ENCODE assay signal across 8 cellular contexts in the genomic region with DNA sequence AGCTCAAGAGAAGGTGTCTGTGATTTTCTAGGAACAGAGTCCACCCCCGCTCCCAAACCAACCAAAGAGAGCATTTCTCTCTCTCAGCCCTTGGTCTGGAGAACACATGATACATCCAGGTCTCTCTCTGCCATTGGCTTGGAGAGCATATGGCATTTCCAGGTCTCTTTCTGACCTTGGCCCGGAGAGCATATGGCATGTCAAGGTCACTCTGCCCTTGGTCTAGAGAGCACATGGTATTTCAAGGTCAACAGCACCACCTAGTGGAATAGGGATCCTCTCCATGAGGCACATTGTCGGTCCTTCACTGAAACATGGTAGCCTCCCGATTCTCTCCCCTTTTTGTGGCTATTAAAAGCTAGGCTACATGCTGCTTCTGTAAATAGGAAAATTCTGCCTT.
A peak's percentile ranks its signal among the peaks of the same experiment; 100 is the strongest.
DNase-seq lines count a peak whose midpoint lies in the region; ATAC-seq and TF ChIP-seq lines count a peak whose summit lies in the region.

No MANE protein-coding gene starts in this region.

- H3F3A ChIP-seq in SK-N-SH (replicated peaks; ENCODE audit: insufficient read depth) = no peaks in the 10 kb centered on the region

- no peak overlapping the region for H3K27ac ChIP-seq in SK-N-SH (ENCODE audit: low read depth in 2 of 2, low read length in 1 of 2)
- no peak overlapping the region for H3K27ac ChIP-seq in mesenchymal stem cell (ENCODE audit: low read length, poor library complexity, severe bottlenecking)

- no peak overlapping the region for H4K91ac ChIP-seq in mesenchymal stem cell (ENCODE audit: low read length)

- POLR2A ChIA-PET in SK-N-SH (lab: Yijun Ruan, JAX) = no interaction called here

- H4K8ac ChIP-seq in mesenchymal stem cell (ENCODE audit: low read length) = no peak overlapping the region

- H4K20me1 ChIP-seq in SK-N-SH (ENCODE audit: insufficient read depth) = no peaks in the 10 kb centered on the region

- ATAC-seq in HG02852 (IDR thresholded peaks at IDR 0.05; ENCODE audit: unreplicated experiment) (peak; percentile 52), HG02623 (IDR thresholded peaks at IDR 0.05; ENCODE audit: unreplicated experiment) (no peak), HG03442 (IDR thresholded peaks at IDR 0.05; ENCODE audit: unreplicated experiment) (no peak)

- no peak overlapping the region for H2AK5ac ChIP-seq in mesenchymal stem cell (ENCODE audit: low read length, severe bottlenecking)

- H2AFZ ChIP-seq in SK-N-SH (ENCODE audit: low read depth) = no peak overlapping the region
- H2AFZ ChIP-seq in mesenchymal stem cell (ENCODE audit: low read depth, low read length) = no peak overlapping the region

- TF ChIP-seq CTCF in SK-N-SH (IDR thresholded peaks at IDR 0.05) = peak; percentile 67

- TF ChIP-seq RAD21 in SK-N-SH (IDR thresholded peaks at IDR 0.05; ENCODE audit: low read length) = peak; percentile 67

- H3K4ac ChIP-seq in mesenchymal stem cell (ENCODE audit: low read depth in 1 of 2, low read length in 2 of 2) = no peak overlapping the region

- DNase-seq in NCI-H2196 (lab: John Stamatoyannopoulos, UW; ENCODE audit: unreplicated experiment) = peak; percentile 4
- no peak for DNase-seq in NCI-H2196 treated with DMSO at 0.1 percent for 48 hours (lab: John Stamatoyannopoulos, UW; ENCODE audit: unreplicated experiment)
- peak; percentile 28 for DNase-seq in SK-N-SH
- DNase-seq in mesenchymal stem cell = peak; percentile 23
- DNase-seq in NOMO-1 treated with DMSO at 0.1 percent for 48 hours (lab: John Stamatoyannopoulos, UW; ENCODE audit: unreplicated experiment) = no peak

- H3K36me3 ChIP-seq in SK-N-SH (replicated peaks in 1 of 2; ENCODE audit: control insufficient read depth in 1 of 2, insufficient read depth in 2 of 2, low read length in 1 of 2) (no peaks in the 10 kb centered on the region), mesenchymal stem cell (ENCODE audit: control insufficient read depth in 1 of 2, insufficient read depth in 2 of 2, low read depth in 1 of 2, low read length in 2 of 2) (no peaks in the 10 kb centered on the region)

- no peak for TF ChIP-seq EP300 in SK-N-SH (IDR thresholded peaks at IDR 0.05; ENCODE audit: borderline replicate concordance in 1 of 2, low read depth in 1 of 2, low read length in 1 of 2)

- H3K27me3 ChIP-seq in SK-N-SH (ENCODE audit: insufficient read depth) (no peaks in the 10 kb centered on the region), mesenchymal stem cell (ENCODE audit: control insufficient read depth in 1 of 2, insufficient read depth in 1 of 2, low read length in 2 of 2) (no peaks in the 10 kb centered on the region)

- no peaks in the 10 kb centered on the region for H3K9me2 ChIP-seq in SK-N-SH

- H2BK120ac ChIP-seq in mesenchymal stem cell (ENCODE audit: low read depth, low read length) = no peak overlapping the region

- H3K23ac ChIP-seq in mesenchymal stem cell (ENCODE audit: low read length in 2 of 2) = no peak overlapping the region

- no peak overlapping the region for H3K18ac ChIP-seq in mesenchymal stem cell (ENCODE audit: low read depth in 1 of 2, low read length in 2 of 2)

- H3K4me2 ChIP-seq in SK-N-SH (no peak overlapping the region), mesenchymal stem cell (ENCODE audit: low read length, poor library complexity, severe bottlenecking) (no peak overlapping the region)

- H3K14ac ChIP-seq in mesenchymal stem cell (ENCODE audit: low read length in 2 of 2) = no peak overlapping the region

- H2BK5ac ChIP-seq in mesenchymal stem cell (ENCODE audit: low read depth, low read length, poor library complexity, severe bottlenecking) = no peak overlapping the region

- WGBS in SK-N-SH (ENCODE audit: low lambda C conversion rate) = 60% methylated on average over 3 of the region's 4 CpGs
- whole genome bisulfite sequencing in mesenchymal stem cell = 49% methylated on average over 4 of the region's 4 CpGs

- H3K4me1 ChIP-seq in SK-N-SH (ENCODE audit: control insufficient read depth in 1 of 2, insufficient read depth in 2 of 2, low read depth in 1 of 2, low read length in 1 of 2) (no peaks in the 10 kb centered on the region), mesenchymal stem cell (ENCODE audit: control insufficient read depth, insufficient read depth, low read depth, low read length) (no peaks in the 10 kb centered on the region)

- H3K4me3 ChIP-seq in SK-N-SH (ENCODE audit: low read depth in 2 of 2, low read length in 1 of 2) (no peak overlapping the region), mesenchymal stem cell (ENCODE audit: insufficient read depth in 1 of 2, low read depth in 1 of 2, low read length in 2 of 2) (no peak overlapping the region)

- H2BK12ac ChIP-seq in mesenchymal stem cell (ENCODE audit: low read length in 2 of 2) = no peak overlapping the region

- H3K79me1 ChIP-seq in mesenchymal stem cell (replicated peaks; ENCODE audit: low read length, poor library complexity, severe bottlenecking) = no peaks in the 10 kb centered on the region

- no peak overlapping the region for H3K9ac ChIP-seq in SK-N-SH
- H3K9ac ChIP-seq in mesenchymal stem cell (ENCODE audit: low read length) = no peak overlapping the region

- H3K79me2 ChIP-seq in SK-N-SH (ENCODE audit: insufficient read depth) = no peaks in the 10 kb centered on the region

- H2BK15ac ChIP-seq in mesenchymal stem cell (ENCODE audit: low read depth, poor library complexity, severe bottlenecking) = no peak overlapping the region

- CTCF ChIA-PET in SK-N-SH (lab: Yijun Ruan, JAX) = interaction anchor here (0.6 to 1.9 kb wide), 9 partner anchors 11 to 1698 kb away, joined by 3 to 6 read pairs (median 3); no protein-coding TSS in a partner anchor

- no peaks in the 10 kb centered on the region for H3K9me3 ChIP-seq in SK-N-SH
- H3K9me3 ChIP-seq in mesenchymal stem cell (ENCODE audit: control insufficient read depth, low read length) = peaks cover 3% of the 10 kb centered on the region

TF ChIP-seq in SK-N-SH, 30 proteins besides CTCF, POLR2A, EP300 and RAD21:
- peak; percentile 38 for TF ChIP-seq SMC3 (IDR thresholded peaks at IDR 0.05; ENCODE audit: low read depth, low read length)
- TF ChIP-seq, protein P1, sequence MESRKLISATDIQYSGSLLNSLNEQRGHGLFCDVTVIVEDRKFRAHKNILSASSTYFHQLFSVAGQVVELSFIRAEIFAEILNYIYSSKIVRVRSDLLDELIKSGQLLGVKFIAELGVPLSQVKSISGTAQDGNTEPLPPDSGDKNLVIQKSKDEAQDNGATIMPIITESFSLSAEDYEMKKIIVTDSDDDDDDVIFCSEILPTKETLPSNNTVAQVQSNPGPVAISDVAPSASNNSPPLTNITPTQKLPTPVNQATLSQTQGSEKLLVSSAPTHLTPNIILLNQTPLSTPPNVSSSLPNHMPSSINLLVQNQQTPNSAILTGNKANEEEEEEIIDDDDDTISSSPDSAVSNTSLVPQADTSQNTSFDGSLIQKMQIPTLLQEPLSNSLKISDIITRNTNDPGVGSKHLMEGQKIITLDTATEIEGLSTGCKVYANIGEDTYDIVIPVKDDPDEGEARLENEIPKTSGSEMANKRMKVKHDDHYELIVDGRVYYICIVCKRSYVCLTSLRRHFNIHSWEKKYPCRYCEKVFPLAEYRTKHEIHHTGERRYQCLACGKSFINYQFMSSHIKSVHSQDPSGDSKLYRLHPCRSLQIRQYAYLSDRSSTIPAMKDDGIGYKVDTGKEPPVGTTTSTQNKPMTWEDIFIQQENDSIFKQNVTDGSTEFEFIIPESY (IDR thresholded peaks at IDR 0.05; ENCODE audit: borderline replicate concordance, low read depth) = no peak

Comparison
In these comparisons a context has a peak if more than half of its experiments do, and no peak if none do; other contexts are left out.
1. DNase-seq: peak in NCI-H2196 (single experiment), SK-N-SH (single experiment) and mesenchymal stem cell (single experiment); none in NCI-H2196 treated with DMSO at 0.1 percent for 48 hours (single experiment) and NOMO-1 treated with DMSO at 0.1 percent for 48 hours (single experiment).